In the genomic region with DNA sequence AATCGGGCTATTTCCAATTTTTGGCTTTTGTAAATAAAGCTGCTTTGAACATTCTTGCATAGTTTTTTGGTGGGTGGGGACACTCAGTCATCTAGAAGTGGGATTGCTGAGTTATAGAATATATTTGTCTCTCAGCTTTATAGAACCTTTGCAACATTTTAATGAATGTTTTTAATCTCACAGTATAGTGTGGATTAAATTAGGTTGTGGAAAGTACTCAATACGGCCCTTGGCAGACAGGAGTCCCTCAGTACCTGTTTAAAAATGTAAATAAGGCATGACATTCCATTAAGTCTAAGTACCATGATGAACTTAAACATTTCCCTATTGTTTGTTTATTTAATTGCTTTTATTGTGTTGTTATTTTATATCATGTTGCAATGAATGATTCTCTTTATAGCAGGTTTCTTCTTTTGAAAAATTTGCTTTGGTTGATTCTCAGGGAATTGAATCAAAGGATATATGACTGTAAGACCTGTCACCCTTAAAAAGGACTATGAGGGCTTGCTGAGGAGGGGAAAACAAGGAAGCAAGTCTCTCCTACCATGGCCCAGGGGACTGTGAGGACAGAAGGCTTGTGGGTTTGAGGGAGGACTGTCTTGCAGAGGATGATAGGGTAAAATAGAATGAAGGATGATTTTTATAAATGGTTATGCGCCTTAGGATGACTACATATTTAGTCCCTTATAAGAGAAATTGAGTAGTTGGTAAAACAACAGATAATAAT, we compare ENCODE assay signal across 17 cellular contexts.
DNase-seq lines count a peak whose midpoint lies in the region; ATAC-seq, FAIRE-seq and TF ChIP-seq lines count a peak whose summit lies in the region.
"Had no signal": no experiment of that assay in that cellular context is flagged by ENCODE, and none has a peak within 500 bp of the region (broad histone marks: within the 10 kb centered on the region; RNA-seq: fewer than 3 reads in every experiment).

No MANE protein-coding gene starts in this region.

- H3K4me1 ChIP-seq in OCI-LY7 (ENCODE audit: insufficient read depth, low read length, poor library complexity, severe bottlenecking) (peaks cover 64% of the 10 kb centered on the region), pancreas (peaks cover 0 to 10% (median 0%) of the 10 kb centered on the region in 3 donors)

- peak; percentile 48 for TF ChIP-seq POLR2A in GM12892 (IDR thresholded peaks at IDR 0.05; ENCODE audit: low read depth, low read length)

- H3K36me3 ChIP-seq in OCI-LY7 (ENCODE audit: insufficient read depth, low read length), result peaks cover 53% of the 10 kb centered on the region
- H3K36me3 ChIP-seq in pancreas, result no peaks in the 10 kb centered on the region

- no peaks in the 10 kb centered on the region for H3K9me3 ChIP-seq in OCI-LY7 (ENCODE audit: low read length)
- H3K9me3 ChIP-seq in pancreas, result no peaks in the 10 kb centered on the region
- H3K9me3 ChIP-seq: SK-N-SH had no signal

- 69 to 78% methylated on average over 3 of the region's 3 CpGs for WGBS in pancreas, 2 donors

- peak overlapping the region; percentile 77 for H3K4me2 ChIP-seq in OCI-LY7 (ENCODE audit: low read length)
- H3K4me2 ChIP-seq: SK-N-SH had no signal

- H3K79me2 ChIP-seq in OCI-LY7 (ENCODE audit: insufficient read depth, low read depth, low read length), result peaks cover 63% of the 10 kb centered on the region

- no peaks in the 10 kb centered on the region for H3K9me2 ChIP-seq in OCI-LY7 (ENCODE audit: insufficient read depth, low read length)
- H3K9me2 ChIP-seq: SK-N-SH had no signal

- peaks cover 4% of the 10 kb centered on the region; the same call in 1 of the 2 replicates for H4K20me1 ChIP-seq in OCI-LY7 (ENCODE audit: insufficient read depth, low read length)

- H3K27me3 ChIP-seq in pancreas, result no peaks in the 10 kb centered on the region

- POLR2A ChIA-PET in OCI-LY7 (lab: Charles Lee), result interaction anchor here (1.0 to 27.8 kb wide), 5 partner anchors 16 to 286 kb away, joined by 3 to 2147 read pairs (median 232); no protein-coding TSS in a partner anchor

- H3K4me3 ChIP-seq in OCI-LY7 (ENCODE audit: low read depth, low read length, poor library complexity, severe bottlenecking), result peak overlapping the region; percentile 100
- H3K4me3 ChIP-seq in pancreas, result no peak overlapping the region

- no TSS peak for BruUV-seq in OCI-LY7 (replicated peaks; lab: Mats Ljungman, UMichigan)

- ATAC-seq in GM19438 (IDR thresholded peaks at IDR 0.05; ENCODE audit: low read depth, unreplicated experiment), result peak; percentile 2
- peak; percentile 3 for ATAC-seq in HG02884 (IDR thresholded peaks at IDR 0.05; ENCODE audit: unreplicated experiment)
- ATAC-seq in pancreas, result no peak
- ATAC-seq in HG03432 (IDR thresholded peaks at IDR 0.05; ENCODE audit: unreplicated experiment), result no peak
- ATAC-seq: activated CD8-positive, alpha-beta T cell treated with anti-CD3 and anti-CD28 coated beads, Interleukin-2, amount 10 ng/mL, durations not matched to agents 7 days and 5 days; PC-3 had no signal

- intact Hi-C loops in OCI-LY7 (cut with micrococcal nuclease; ENCODE audit: unreplicated experiment), result no loop called here
- intact Hi-C loops in pancreas (cut with DNase I), result no loop called here

- H3K27ac ChIP-seq in OCI-LY7 (ENCODE audit: low read depth, low read length, poor library complexity, severe bottlenecking) (peak overlapping the region; percentile 100), pancreas (no peak overlapping the region)

- no peak for TF ChIP-seq CTCF in OCI-LY7 (conservative IDR thresholded peaks at IDR 0.05; ENCODE audit: low read length)
- TF ChIP-seq CTCF in pancreas (IDR thresholded peaks at IDR 0.05), result no peak

- FAIRE-seq in GM12892 (lab: Jason Lieb, UNC), result peak; percentile 60
- no peak for FAIRE-seq in pancreas (lab: Jason Lieb, UNC)

- CTCF ChIA-PET in OCI-LY7 (lab: Charles Lee; ENCODE audit: unreplicated experiment), result interaction anchor here (0.8 to 3.4 kb wide), 2 partner anchors 17 to 25 kb away, joined by 3 to 17 read pairs; no protein-coding TSS in a partner anchor

- H2AFZ ChIP-seq in OCI-LY7 (ENCODE audit: low read length), result no peak overlapping the region

- DNase-seq in GM12892 (ENCODE audit: insufficient read length) (no peak), OCI-LY7 (ENCODE audit: low spot score) (peak; percentile 81), pancreas (no peak), NCI-H2171 (lab: John Stamatoyannopoulos, UW) (no peak), OCI-M1 (lab: John Stamatoyannopoulos, UW) (no peak)
- DNase-seq: activated CD8-positive, alpha-beta T cell treated with anti-CD3 and anti-CD28 coated beads, Interleukin-2, amount 10 ng/mL, durations not matched to agents 7 days and 5 days; activated effector memory CD4-positive, alpha-beta T cell treated with Interleukin-2 at 50 U/mL for 16 hours; Calu3; HCEC 1CT; NCI-H1092; NCI-H345; PC-3; SK-N-SH; substantia nigra had no signal

Comparison
In these comparisons a context has a peak if more than half of its experiments do, and no peak if none do; other contexts are left out.
1. ATAC-seq: peak in GM19438 (single experiment) and HG02884 (single experiment); none in pancreas (0 of 4) and HG03432 (single experiment).